4 cellular contexts compared by ENCODE assay signal in genomic region chr1:173377266-173377665, GRCh38.
"Had no signal": no experiment of that assay in that cellular context is flagged by ENCODE, and none has a peak within 500 bp of the region (broad histone marks: within the 10 kb centered on the region; RNA-seq: fewer than 3 reads in every experiment).

No MANE protein-coding gene starts in this region.

- DNase-seq: IMR-90 had no signal

- H3K27me3 Mint-ChIP-seq: IgD-negative memory B cell had no signal

- H3K27ac ChIP-seq: HL-60 had no signal

- H3K4me3 ChIP-seq: K562 had no signal
